ENCODE assay signal across 16 cellular contexts in genomic region chr19:1073063-1073955, GRCh38. TPM values are rescaled to one million over a fixed set of nuclear protein-coding genes. Genes with fewer than 3 reads are reported as not detected.
DNase-seq lines count a peak whose midpoint lies in the region; ATAC-seq and TF ChIP-seq lines count a peak whose summit lies in the region.
"Had no signal": no experiment of that assay in that cellular context is flagged by ENCODE, and none has a peak within 500 bp of the region (broad histone marks: within the 10 kb centered on the region; RNA-seq: fewer than 3 reads in every experiment).

No MANE protein-coding gene starts in this region.

- no peak overlapping the region; the same call in 1 of the 2 replicates for H3K27ac ChIP-seq in Panc1 (ENCODE audit: low read length)
- H3K27ac ChIP-seq in spleen: peak overlapping the region in 5 of 8 donors; percentile 22 to 97 (median 88)
- H3K27ac ChIP-seq: esophagus muscularis mucosa, GM23248 had no signal

- WGBS in spleen, 5 donors: 82 to 94% (median 89%) methylated on average over 15 to 30 of the region's 30 CpGs

- TF ChIP-seq CTCF in Panc1 (IDR thresholded peaks at IDR 0.05): no peak
- TF ChIP-seq CTCF in spleen (IDR thresholded peaks at IDR 0.05 in 8 of 11, conservative IDR thresholded peaks at IDR 0.05 in 3 of 11): no peak

- H3K4me1 ChIP-seq in Panc1 (ENCODE audit: control insufficient read depth, insufficient read depth, low read length): peaks cover 8% of the 10 kb centered on the region
- H3K4me1 ChIP-seq in spleen: peaks cover 66 to 100% (median 97%) of the 10 kb centered on the region in 6 donors

- 0 out of 2 replicates have a peak, but pooled peaks have one; percentile 5 for ATAC-seq in Panc1
- no peak for ATAC-seq in activated naive CD8-positive, alpha-beta T cell treated with anti-CD3 and anti-CD28 coated beads, Interleukin-2, amount 10 ng/mL, durations not matched to agents 7 days and 5 days (ENCODE audit: low read depth)

- intact Hi-C loops in Panc1 (cut with micrococcal nuclease; ENCODE audit: unreplicated experiment) (no loop called here), spleen (cut with DNase I; ENCODE audit: low total_unique reads) (loop anchor here (10.0 kb wide), 1 partner anchor 49 kb away; the partner anchor contains the start of genes CNN2, RNU6-2 and TMEM259)

- no peak for TF ChIP-seq POLR2A in spleen (IDR thresholded peaks at IDR 0.05)

- POLR2A ChIA-PET in Panc1 (lab: Charles Lee): no interaction called here
- POLR2A ChIA-PET in activated naive CD8-positive, alpha-beta T cell treated with anti-CD3 and anti-CD28 coated beads, Interleukin-2, amount 10 ng/mL, durations not matched to agents 7 days and 5 days (lab: Charles Lee): interaction anchor here (0.5 to 19.6 kb wide), 6 partner anchors 10 to 519 kb away, joined by 3 to 644 read pairs (median 4); partner anchors contain the start of genes ABCA7 and CNN2

- H3K9me3 Mint-ChIP-seq in activated naive CD8-positive, alpha-beta T cell treated with anti-CD3 and anti-CD28 coated beads, Interleukin-2, amount 10 ng/mL, durations not matched to agents 7 days and 5 days: no peaks in the 10 kb centered on the region

- H3K4me3 Mint-ChIP-seq in activated naive CD8-positive, alpha-beta T cell treated with anti-CD3 and anti-CD28 coated beads, Interleukin-2, amount 10 ng/mL, durations not matched to agents 7 days and 5 days: peak overlapping the region; percentile 35

- peak overlapping the region; percentile 72 for H3K27ac Mint-ChIP-seq in activated naive CD8-positive, alpha-beta T cell treated with anti-CD3 and anti-CD28 coated beads, Interleukin-2, amount 10 ng/mL, durations not matched to agents 7 days and 5 days

- H3K36me3 Mint-ChIP-seq in activated naive CD8-positive, alpha-beta T cell treated with anti-CD3 and anti-CD28 coated beads, Interleukin-2, amount 10 ng/mL, durations not matched to agents 7 days and 5 days: peaks cover 53% of the 10 kb centered on the region

- DNase-seq in activated CD8-positive, alpha-beta memory T cell treated with anti-CD3 and anti-CD28 coated beads for 24 hours: peak; percentile 64
- DNase-seq in activated CD8-positive, alpha-beta memory T cell treated with anti-CD3 and anti-CD28 coated beads, Interleukin-2, amount 50 U/mL, for 48 hours: no peak
- no peak for DNase-seq in Panc1 (ENCODE audit: low read depth, low spot score)
- DNase-seq in activated naive CD8-positive, alpha-beta T cell treated with anti-CD3 and anti-CD28 coated beads, Interleukin-2, amount 10 ng/mL, durations not matched to agents 7 days and 5 days: no peak
- DNase-seq in spleen: no peak
- no peak for DNase-seq in NCI-H2227 (lab: John Stamatoyannopoulos, UW; ENCODE audit: unreplicated experiment)
- no peak for DNase-seq in NCI-H2171 treated with DMSO at 0.1 percent for 48 hours (lab: John Stamatoyannopoulos, UW)
- DNase-seq in pons (ENCODE audit: low spot score): no peak
- DNase-seq: anterior cingulate cortex, cortex of kidney, DMS153, GM23248, heart right ventricle, NCI-H345, SHP77 treated with DMSO at 0.1 percent for 48 hours had no signal

- no TSS peak for BruUV-seq in Panc1 (replicated peaks; lab: Mats Ljungman, UMichigan)

- no peak overlapping the region for H3K4me3 ChIP-seq in Panc1 (ENCODE audit: low read depth in 2 of 2, low read length in 2 of 2)
- peak overlapping the region in 2 of 8 donors; percentile 40 to 66 for H3K4me3 ChIP-seq in spleen
- H3K4me3 ChIP-seq: esophagus muscularis mucosa, GM23248 had no signal

- H3K27me3 Mint-ChIP-seq in activated naive CD8-positive, alpha-beta T cell treated with anti-CD3 and anti-CD28 coated beads, Interleukin-2, amount 10 ng/mL, durations not matched to agents 7 days and 5 days: no peaks in the 10 kb centered on the region

- no peaks in the 10 kb centered on the region for H3K9me3 ChIP-seq in Panc1 (ENCODE audit: control insufficient read depth, insufficient read depth, low read depth, low read length)
- H3K9me3 ChIP-seq in spleen: no peaks in the 10 kb centered on the region
- H3K9me3 ChIP-seq: esophagus muscularis mucosa, heart right ventricle had no signal

- peaks cover 45% of the 10 kb centered on the region for H3K4me1 Mint-ChIP-seq in activated naive CD8-positive, alpha-beta T cell treated with anti-CD3 and anti-CD28 coated beads, Interleukin-2, amount 10 ng/mL, durations not matched to agents 7 days and 5 days

- in situ Hi-C loops in Panc1 (cut with HindIII; ENCODE audit: low pct_unique_long_range_greater_than_20kb, low sequenced_read_pairs): no loop called here

- CTCF ChIA-PET in Panc1 (lab: Charles Lee): no interaction called here

- no peaks in the 10 kb centered on the region for H3K36me3 ChIP-seq in Panc1 (ENCODE audit: control insufficient read depth, insufficient read depth, low read length)
- H3K36me3 ChIP-seq in spleen: peaks cover 0 to 91% (median 52%) of the 10 kb centered on the region in 6 donors
- H3K36me3 ChIP-seq: esophagus muscularis mucosa had no signal

- H3K27me3 ChIP-seq in Panc1 (ENCODE audit: control insufficient read depth, insufficient read depth, low read length) (no peaks in the 10 kb centered on the region), spleen (replicated peaks in 1 of 7) (peaks cover 0 to 15% (median 0%) of the 10 kb centered on the region in 7 donors)

RNA-seq across cellular contexts. Expression of gene ARHGAP45, which starts 6.3 kb away (rescaled TPM):
- total RNA-seq in Panc1 (2021; ENCODE audit: unreplicated experiment) (27.8 TPM), spleen (100 to 1,000 TPM; 161 to 258 (median 237) TPM)
- polyA plus RNA-seq in Panc1 (2012; ENCODE audit: insufficient read length): 34.5 TPM
- total RNA-seq in activated naive CD8-positive, alpha-beta T cell treated with anti-CD3 and anti-CD28 coated beads, Interleukin-2, amount 10 ng/mL, durations not matched to agents 7 days and 5 days: 100 to 1,000 TPM; 576 to 581 TPM
- polyA plus RNA-seq in spleen: 100 to 1,000 TPM; 205 to 356 (median 329) TPM

RNA-seq across cellular contexts. Expression of gene POLR2E, which starts 21.9 kb away (rescaled TPM):
- 279 TPM for total RNA-seq in Panc1 (2021; ENCODE audit: unreplicated experiment)
- polyA plus RNA-seq in Panc1 (2012; ENCODE audit: insufficient read length): 538 TPM
- total RNA-seq in activated naive CD8-positive, alpha-beta T cell treated with anti-CD3 and anti-CD28 coated beads, Interleukin-2, amount 10 ng/mL, durations not matched to agents 7 days and 5 days: 100 to 1,000 TPM; 142 to 163 TPM
- 100 to 1,000 TPM; 106 to 152 (median 123) TPM for total RNA-seq in spleen
- polyA plus RNA-seq in spleen: 100 to 1,000 TPM in 2 of 3 donors, 10 to 100 TPM in 1; 70.8 to 144 (median 105) TPM

RNA-seq across cellular contexts. Expression of gene GPX4, which starts 30.5 kb away (rescaled TPM):
- total RNA-seq in Panc1 (2021; ENCODE audit: unreplicated experiment) (577 TPM), spleen (100 to 1,000 TPM; 138 to 275 (median 216) TPM)
- polyA plus RNA-seq in Panc1 (2012; ENCODE audit: insufficient read length): 1,363 TPM
- total RNA-seq in activated naive CD8-positive, alpha-beta T cell treated with anti-CD3 and anti-CD28 coated beads, Interleukin-2, amount 10 ng/mL, durations not matched to agents 7 days and 5 days: 100 to 1,000 TPM; 194 to 206 TPM
- polyA plus RNA-seq in spleen: 100 to 1,000 TPM; 480 to 562 (median 522) TPM

RNA-seq across cellular contexts. Expression of gene ABCA7, which starts 33.4 kb away (rescaled TPM):
- total RNA-seq in Panc1 (2021; ENCODE audit: unreplicated experiment): 47.5 TPM
- polyA plus RNA-seq in Panc1 (2012; ENCODE audit: insufficient read length): 52.0 TPM
- 100 to 1,000 TPM; 145 to 146 TPM for total RNA-seq in activated naive CD8-positive, alpha-beta T cell treated with anti-CD3 and anti-CD28 coated beads, Interleukin-2, amount 10 ng/mL, durations not matched to agents 7 days and 5 days
- total RNA-seq in spleen: 100 to 1,000 TPM in 3 of 7 donors, 10 to 100 TPM in 4; 64.6 to 162 (median 94.7) TPM
- 100 to 1,000 TPM in 2 of 3 donors, 10 to 100 TPM in 1; 67.5 to 197 (median 152) TPM for polyA plus RNA-seq in spleen

RNA-seq across cellular contexts. Expression of gene CNN2, which starts 46.9 kb away (rescaled TPM):
- 203 TPM for total RNA-seq in Panc1 (2021; ENCODE audit: unreplicated experiment)
- polyA plus RNA-seq in Panc1 (2012; ENCODE audit: insufficient read length): 201 TPM
- 100 to 1,000 TPM; 340 to 353 TPM for total RNA-seq in activated naive CD8-positive, alpha-beta T cell treated with anti-CD3 and anti-CD28 coated beads, Interleukin-2, amount 10 ng/mL, durations not matched to agents 7 days and 5 days
- 100 to 1,000 TPM; 102 to 296 (median 233) TPM for total RNA-seq in spleen
- polyA plus RNA-seq in spleen: 100 to 1,000 TPM; 126 to 147 (median 140) TPM
